Comparison of ENCODE assay signal across 8 cellular contexts in genomic region chr4:77819409-77819835, GRCh38. TPM values are rescaled to one million over a fixed set of nuclear protein-coding genes. Genes with fewer than 3 reads are reported as not detected.
A peak's percentile ranks its signal among the peaks of the same experiment; 100 is the strongest.
DNase-seq lines count a peak whose midpoint lies in the region; ATAC-seq and TF ChIP-seq lines count a peak whose summit lies in the region.

No MANE protein-coding gene starts in this region.

- H3K4me1 Mint-ChIP-seq in activated CD4-positive, alpha-beta memory T cell treated with anti-CD3 and anti-CD28 coated beads, Interleukin-2, amount 10 ng/mL, durations not matched to agents 7 days and 5 days = peaks cover 50% of the 10 kb centered on the region
- peaks cover 19% of the 10 kb centered on the region for H3K4me1 Mint-ChIP-seq in osteocyte (ENCODE audit: unreplicated experiment)

- H3K9me3 Mint-ChIP-seq in activated CD4-positive, alpha-beta memory T cell treated with anti-CD3 and anti-CD28 coated beads, Interleukin-2, amount 10 ng/mL, durations not matched to agents 7 days and 5 days = no peaks in the 10 kb centered on the region
- H3K9me3 Mint-ChIP-seq in osteocyte (ENCODE audit: unreplicated experiment) = no peaks in the 10 kb centered on the region

- peak overlapping the region; percentile 99 for H3K27ac Mint-ChIP-seq in activated CD4-positive, alpha-beta memory T cell treated with anti-CD3 and anti-CD28 coated beads, Interleukin-2, amount 10 ng/mL, durations not matched to agents 7 days and 5 days
- H3K27ac Mint-ChIP-seq in osteocyte (ENCODE audit: unreplicated experiment) = peak overlapping the region; percentile 98

- POLR2A ChIA-PET in activated CD4-positive, alpha-beta memory T cell treated with anti-CD3 and anti-CD28 coated beads, Interleukin-2, amount 10 ng/mL, durations not matched to agents 7 days and 5 days (lab: Charles Lee) = interaction anchor here (0.6 to 7.2 kb wide), 22 partner anchors 9 to 757 kb away, joined by 3 to 611 read pairs (median 8); partner anchors contain the start of gene MRPL1

- peaks cover 28% of the 10 kb centered on the region for H3K36me3 Mint-ChIP-seq in activated CD4-positive, alpha-beta memory T cell treated with anti-CD3 and anti-CD28 coated beads, Interleukin-2, amount 10 ng/mL, durations not matched to agents 7 days and 5 days (ENCODE audit: low read depth)
- H3K36me3 Mint-ChIP-seq in osteocyte (ENCODE audit: unreplicated experiment) = no peaks in the 10 kb centered on the region

- no peaks in the 10 kb centered on the region for H3K27me3 Mint-ChIP-seq in activated CD4-positive, alpha-beta memory T cell treated with anti-CD3 and anti-CD28 coated beads, Interleukin-2, amount 10 ng/mL, durations not matched to agents 7 days and 5 days
- no peaks in the 10 kb centered on the region for H3K27me3 Mint-ChIP-seq in osteocyte (ENCODE audit: unreplicated experiment)

- DNase-seq in activated T-cell treated with anti-CD3 and anti-CD28 coated beads for 24 hours (ENCODE audit: low read depth) = peak; percentile 21
- DNase-seq in activated T-cell treated with anti-CD3 and anti-CD28 coated beads for 4 hours = no peak
- DNase-seq in activated CD4-positive, alpha-beta memory T cell treated with anti-CD3 and anti-CD28 coated beads, Interleukin-2, amount 10 ng/mL, durations not matched to agents 7 days and 5 days = no peak
- peak; percentile 69 for DNase-seq in germinal center (ENCODE audit: low spot score)
- DNase-seq in osteocyte (ENCODE audit: extremely low spot score, unreplicated experiment) = peak; percentile 85
- DNase-seq in RKO (ENCODE audit: low spot score) = no peak
- no peak for DNase-seq in DMS114 treated with DMSO at 0.1 percent for 48 hours (lab: John Stamatoyannopoulos, UW; ENCODE audit: unreplicated experiment)

- peak overlapping the region; percentile 99 for H3K4me3 Mint-ChIP-seq in activated CD4-positive, alpha-beta memory T cell treated with anti-CD3 and anti-CD28 coated beads, Interleukin-2, amount 10 ng/mL, durations not matched to agents 7 days and 5 days
- peak overlapping the region; percentile 100 for H3K4me3 Mint-ChIP-seq in osteocyte (ENCODE audit: unreplicated experiment)

- CTCF ChIA-PET in activated CD4-positive, alpha-beta memory T cell treated with anti-CD3 and anti-CD28 coated beads, Interleukin-2, amount 10 ng/mL, durations not matched to agents 7 days and 5 days (lab: Charles Lee) = interaction anchor here (0.9 to 6.2 kb wide), 5 partner anchors 27 to 51 kb away, joined by 3 to 118 read pairs (median 12); partner anchors contain the start of gene MRPL1

- ATAC-seq in HG03045 (IDR thresholded peaks at IDR 0.05; ENCODE audit: unreplicated experiment) = peak; percentile 30

- TF ChIP-seq CTCF in osteocyte (IDR thresholded peaks at IDR 0.05) = no peak

RNA-seq across cellular contexts. Expression of gene CNOT6L, which starts 0.3 kb away (rescaled TPM):
- total RNA-seq in activated CD4-positive, alpha-beta memory T cell treated with anti-CD3 and anti-CD28 coated beads, Interleukin-2, amount 10 ng/mL, durations not matched to agents 7 days and 5 days = 100 to 1,000 TPM; 119 to 122 TPM
- 28.6 and 28.9 TPM in 2 replicates for total RNA-seq in osteocyte

RNA-seq across cellular contexts. Expression of gene MRPL1, which starts 43.2 kb away (rescaled TPM):
- 10 to 100 TPM; 19.7 to 25.4 TPM for total RNA-seq in activated CD4-positive, alpha-beta memory T cell treated with anti-CD3 and anti-CD28 coated beads, Interleukin-2, amount 10 ng/mL, durations not matched to agents 7 days and 5 days
- 25.5 and 28.8 TPM in 2 replicates for total RNA-seq in osteocyte

Comparison
In these comparisons a context has a peak if more than half of its experiments do, and no peak if none do; other contexts are left out.
1. DNase-seq: peak in activated T-cell treated with anti-CD3 and anti-CD28 coated beads for 24 hours (single experiment), germinal center (single experiment) and osteocyte (single experiment); none in activated T-cell treated with anti-CD3 and anti-CD28 coated beads for 4 hours (single experiment), activated CD4-positive, alpha-beta memory T cell treated with anti-CD3 and anti-CD28 coated beads, Interleukin-2, amount 10 ng/mL, durations not matched to agents 7 days and 5 days (single experiment), RKO (single experiment) and DMS114 treated with DMSO at 0.1 percent for 48 hours (single experiment).